Comparison of ENCODE assay signal across 27 cellular contexts in the genomic region with DNA sequence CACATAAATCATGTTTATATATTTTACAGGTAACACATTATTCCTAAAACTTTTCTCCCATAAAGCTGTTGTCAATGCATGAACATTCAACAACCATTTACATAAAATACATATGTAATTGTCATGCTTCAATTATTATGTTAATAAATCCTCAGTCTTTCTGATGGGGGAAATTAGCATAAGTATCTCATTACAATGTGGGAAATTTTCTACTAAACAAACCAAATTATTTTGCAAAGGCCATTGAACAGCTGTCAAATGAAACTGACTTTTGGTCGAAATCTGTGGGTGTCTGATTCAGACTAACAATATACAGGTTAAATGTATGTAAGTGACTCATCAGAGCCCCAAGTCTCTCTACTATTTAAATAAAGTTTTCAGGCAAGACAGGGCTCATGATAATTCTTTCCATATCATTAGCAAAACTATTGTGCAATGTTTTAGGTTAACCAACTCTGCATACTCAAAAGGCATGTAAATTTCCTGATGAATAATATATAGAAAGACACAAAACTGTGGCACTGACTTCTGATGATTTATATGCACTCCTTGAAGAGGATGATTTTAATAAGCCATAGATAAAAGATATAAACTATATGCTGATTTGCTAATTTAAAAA.
DNase-seq lines count a peak whose midpoint lies in the region; ATAC-seq and TF ChIP-seq lines count a peak whose summit lies in the region.
"Had no signal": no experiment of that assay in that cellular context is flagged by ENCODE, and none has a peak within 500 bp of the region (broad histone marks: within the 10 kb centered on the region; RNA-seq: fewer than 3 reads in every experiment).

No MANE protein-coding gene starts in this region.

- no peak for ATAC-seq in IMR-90 (ENCODE audit: low read depth)
- ATAC-seq in HG03108 (IDR thresholded peaks at IDR 0.05; ENCODE audit: unreplicated experiment): no peak

- H2BK15ac ChIP-seq in IMR-90 (ENCODE audit: low read depth, low read length): no peak overlapping the region

- intact Hi-C loops in IMR-90 (cut with micrococcal nuclease): no loop called here
- intact Hi-C loops in left ventricle myocardium inferior (cut with micrococcal nuclease): no loop called here

- H3K9ac ChIP-seq in IMR-90 (ENCODE audit: low read depth, low read length): no peak overlapping the region
- H3K9ac ChIP-seq: SK-N-SH had no signal

- BruUV-seq in IMR-90 (replicated peaks; lab: Mats Ljungman, UMichigan): no TSS peak

- peak; percentile 11 for DNase-seq in ELR (ENCODE audit: low read depth)
- DNase-seq in IMR-90: no peak
- DNase-seq in amniotic epithelial cell (ENCODE audit: low read depth): peak; percentile 16
- DNase-seq in fibroblast of mammary gland (ENCODE audit: low read depth): peak; percentile 0
- DNase-seq in GM19240 (ENCODE audit: insufficient read length, low spot score): no peak
- DNase-seq in BE2C: no peak
- no peak for DNase-seq in left ventricle myocardium inferior
- DNase-seq: AML-193; Calu3; CD8-positive, alpha-beta memory T cell; DMS153; H9; HFFc6; MM.1S; NCI-H1048; NCI-H1417 treated with DMSO at 0.1 percent for 48 hours; NCI-H187; NCI-H446 treated with DMSO at 0.1 percent for 48 hours; NCI-H69; PC-9; RPMI8226; SHP77 treated with DMSO at 0.1 percent for 48 hours; SK-N-SH; T-helper 1 cell had no signal

- H2AK9ac ChIP-seq in IMR-90 (replicated peaks; ENCODE audit: low read depth, low read length, poor library complexity): no peak overlapping the region

- no peak overlapping the region for H4K5ac ChIP-seq in IMR-90 (ENCODE audit: low read depth, low read length)

- H3K14ac ChIP-seq in IMR-90 (replicated peaks; ENCODE audit: low read depth, low read length): no peak overlapping the region

- no peak overlapping the region for H2BK5ac ChIP-seq in IMR-90 (ENCODE audit: low read depth, low read length, poor library complexity, severe bottlenecking)

- H2BK120ac ChIP-seq in IMR-90 (ENCODE audit: low read depth, low read length): no peak overlapping the region

- no peak overlapping the region for H4K8ac ChIP-seq in IMR-90 (ENCODE audit: low read depth in 2 of 2, low read length in 2 of 2)

- no peaks in the 10 kb centered on the region for H3K27me3 ChIP-seq in IMR-90 (ENCODE audit: control insufficient read depth, insufficient read depth, low read length)
- no peaks in the 10 kb centered on the region for H3K27me3 ChIP-seq in BE2C
- no peaks in the 10 kb centered on the region for H3K27me3 ChIP-seq in left ventricle myocardium inferior (ENCODE audit: low read depth)

- no peaks in the 10 kb centered on the region for H3K9me1 ChIP-seq in IMR-90 (ENCODE audit: insufficient read depth, low read length)

- no peak for TF ChIP-seq POLR2A in IMR-90 (IDR thresholded peaks at IDR 0.05; ENCODE audit: low read depth, low read length)

- WGBS in IMR-90 (ENCODE audit: extremely low coverage in 2 of 2, insufficient read length in 1 of 2), 2 experiments: no CpG with 5 or more reads among the region's 1 CpG

- H2AK5ac ChIP-seq in IMR-90 (ENCODE audit: low read depth, low read length): no peak overlapping the region

- no peak overlapping the region for H3K4me2 ChIP-seq in IMR-90 (ENCODE audit: low read depth, low read length)
- H3K4me2 ChIP-seq: PC-9, SK-N-SH had no signal

- H3K4me3 ChIP-seq in IMR-90 (ENCODE audit: insufficient read depth, low read depth, low read length) (no peak overlapping the region), fibroblast of mammary gland (ENCODE audit: control insufficient read depth, low read depth, low read length) (no peak overlapping the region), BE2C (ENCODE audit: low read depth, low read length) (no peak overlapping the region), left ventricle myocardium inferior (no peak overlapping the region)
- H3K4me3 ChIP-seq: PC-9 had no signal

- no peaks in the 10 kb centered on the region for H3K36me3 ChIP-seq in IMR-90 (ENCODE audit: control insufficient read depth, insufficient read depth, low read length)
- H3K36me3 ChIP-seq in BE2C: no peaks in the 10 kb centered on the region
- no peaks in the 10 kb centered on the region for H3K36me3 ChIP-seq in left ventricle myocardium inferior

- H2BK20ac ChIP-seq in IMR-90 (ENCODE audit: low read depth, low read length): no peak overlapping the region

- in situ Hi-C loops in IMR-90 (cut with MboI; ENCODE audit: low sequenced_read_pairs): no loop called here

- TF ChIP-seq RAD21 in IMR-90 (IDR thresholded peaks at IDR 0.05; ENCODE audit: low read length): no peak

- no peaks in the 10 kb centered on the region for H3K79me1 ChIP-seq in IMR-90 (ENCODE audit: low read depth in 1 of 2, low read length in 2 of 2)

- dilution Hi-C loops in IMR-90 (cut with HindIII; ENCODE audit: low sequenced_read_pairs, unreplicated experiment): no loop called here

- H3K9me3 ChIP-seq in IMR-90 (ENCODE audit: control insufficient read depth, insufficient read depth, low read length) (peaks cover 3% of the 10 kb centered on the region; the same call in 1 of the 2 replicates), BE2C (no peaks in the 10 kb centered on the region), left ventricle myocardium inferior (replicated peaks) (no peaks in the 10 kb centered on the region)
- H3K9me3 ChIP-seq: SK-N-SH had no signal

- no peak overlapping the region for H3K23ac ChIP-seq in IMR-90 (ENCODE audit: low read depth, low read length)

- CTCF ChIA-PET in IMR-90 (lab: Yijun Ruan, JAX): no interaction called here

- H3K4ac ChIP-seq in IMR-90 (ENCODE audit: low read depth, low read length): no peak overlapping the region

- H2AFZ ChIP-seq in IMR-90 (replicated peaks; ENCODE audit: low read length, poor library complexity): no peak overlapping the region
- H2AFZ ChIP-seq: PC-9 had no signal

- no peak overlapping the region for H4K91ac ChIP-seq in IMR-90 (ENCODE audit: insufficient read depth, low read depth, low read length)

- no peak for TF ChIP-seq CTCF in IMR-90 (conservative IDR thresholded peaks at IDR 0.05; ENCODE audit: low read depth, low read length)
- no peak for TF ChIP-seq CTCF in fibroblast of mammary gland (conservative IDR thresholded peaks at IDR 0.05; ENCODE audit: control insufficient read depth, insufficient read depth, low read depth, low read length)
- TF ChIP-seq CTCF in BE2C (IDR thresholded peaks at IDR 0.05; ENCODE audit: low read depth, low read length): no peak
- TF ChIP-seq CTCF in left ventricle myocardium inferior (IDR thresholded peaks at IDR 0.05; ENCODE audit: borderline replicate concordance): no peak

- H3K27ac ChIP-seq in IMR-90 (ENCODE audit: insufficient read depth, low read length) (no peak overlapping the region), left ventricle myocardium inferior (replicated peaks) (no peak overlapping the region)
- H3K27ac ChIP-seq: C4-2B, HL-60, PC-9 had no signal

- H3K4me1 ChIP-seq in IMR-90 (ENCODE audit: control insufficient read depth, insufficient read depth, low read length) (no peaks in the 10 kb centered on the region), BE2C (no peaks in the 10 kb centered on the region), left ventricle myocardium inferior (no peaks in the 10 kb centered on the region)

- no peaks in the 10 kb centered on the region for H4K20me1 ChIP-seq in IMR-90 (ENCODE audit: insufficient read depth, low read length)

- H3K56ac ChIP-seq in IMR-90 (ENCODE audit: extremely low read depth, insufficient read depth, low read length): no peak overlapping the region

- POLR2A ChIA-PET in IMR-90 (lab: Charles Lee; ENCODE audit: unreplicated experiment): no interaction called here

- no peak overlapping the region for H3K18ac ChIP-seq in IMR-90 (ENCODE audit: low read depth, low read length)

TF ChIP-seq in IMR-90, 13 proteins besides CTCF, POLR2A, EP300 and RAD21:
- TF ChIP-seq FOS (IDR thresholded peaks at IDR 0.05; ENCODE audit: low read depth, low read length) (no peak), CEBPB (IDR thresholded peaks at IDR 0.05; ENCODE audit: low read depth, low read length) (peak; percentile 68)
TF ChIP-seq in IMR-90: peak in this region for 1.

Comparison
In these comparisons a context has a peak if more than half of its experiments do, and no peak if none do; other contexts are left out.
1. DNase-seq: peak in ELR (single experiment), amniotic epithelial cell (single experiment) and fibroblast of mammary gland (single experiment); none in IMR-90 (single experiment), GM19240 (single experiment), BE2C (single experiment) and left ventricle myocardium inferior (single experiment).